In the genomic region with DNA sequence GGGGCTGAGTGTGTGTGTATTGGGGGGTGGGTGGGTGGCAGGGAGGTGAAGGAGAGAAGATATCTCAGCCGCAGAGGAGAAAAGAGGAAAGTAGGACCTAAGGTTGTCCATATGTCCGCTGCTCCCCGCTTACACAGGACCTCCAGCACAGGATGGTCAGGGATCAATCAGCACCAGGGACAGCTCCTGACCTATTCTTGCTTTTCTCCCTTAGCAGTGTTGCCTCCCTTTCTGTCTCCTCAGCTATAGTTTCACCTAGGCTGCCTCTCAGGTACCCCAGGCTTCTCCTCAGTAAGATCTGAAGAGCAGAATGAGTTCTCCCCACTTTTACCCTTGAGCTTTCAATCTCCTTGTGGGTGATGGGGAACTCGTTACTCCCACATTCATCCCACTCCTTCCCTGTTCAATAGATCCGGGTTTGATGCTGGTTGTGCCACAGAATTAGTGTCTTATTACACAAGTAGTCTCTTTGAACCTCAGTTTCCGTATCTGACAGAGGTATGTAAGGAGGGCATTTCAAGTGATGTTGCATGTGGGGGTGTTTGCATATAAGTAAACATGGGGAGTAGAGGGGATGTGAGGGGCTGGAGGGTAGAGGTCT, we compare ENCODE assay signal across 12 cellular contexts. TPM values are rescaled to one million over a fixed set of nuclear protein-coding genes. Genes with fewer than 3 reads are reported as not detected.
DNase-seq lines count a peak whose midpoint lies in the region; ATAC-seq and TF ChIP-seq lines count a peak whose summit lies in the region.
"Had no signal": no experiment of that assay in that cellular context is flagged by ENCODE, and none has a peak within 500 bp of the region (broad histone marks: within the 10 kb centered on the region; RNA-seq: fewer than 3 reads in every experiment).

No MANE protein-coding gene starts in this region.

- no peak overlapping the region for H3K4me3 Mint-ChIP-seq in activated CD8-positive, alpha-beta memory T cell treated with anti-CD3 and anti-CD28 coated beads, Interleukin-2, amount 10 ng/mL, durations not matched to agents 7 days and 5 days
- H3K4me3 Mint-ChIP-seq in progenitor cell of endocrine pancreas (ENCODE audit: low read depth) (no peak overlapping the region), chondrocyte (ENCODE audit: unreplicated experiment) (no peak overlapping the region)

- peak; percentile 60 for DNase-seq in activated CD8-positive, alpha-beta memory T cell treated with anti-CD3 and anti-CD28 coated beads, Interleukin-2, amount 10 ng/mL, durations not matched to agents 7 days and 5 days
- no peak for DNase-seq in activated CD8-positive, alpha-beta memory T cell treated with anti-CD3 and anti-CD28 coated beads for 24 hours
- peak; percentile 55 for DNase-seq in OCI-M1 (lab: John Stamatoyannopoulos, UW)
- peak; percentile 61 for DNase-seq in dermis blood vessel endothelial cell
- DNase-seq in progenitor cell of endocrine pancreas (ENCODE audit: low spot score, unreplicated experiment), result peak; percentile 44
- DNase-seq in chondrocyte (ENCODE audit: low spot score), result no peak
- no peak for DNase-seq in activated naive CD4-positive, alpha-beta T cell (lab: John Stamatoyannopoulos, UW)
- DNase-seq: activated B cell treated with CpG ODN at 0.5 μM for 24 hours; activated naive CD4-positive, alpha-beta T cell treated with Interleukin-2 at 50 U/mL for 16 hours; effector CD4-positive, alpha-beta T cell; NCI-H2029 treated with DMSO at 0.1 percent for 48 hours had no signal

- TF ChIP-seq CTCF in progenitor cell of endocrine pancreas (IDR thresholded peaks at IDR 0.05; ENCODE audit: unreplicated experiment) (no peak), chondrocyte (IDR thresholded peaks at IDR 0.05) (no peak)

- CTCF ChIA-PET in activated CD8-positive, alpha-beta memory T cell treated with anti-CD3 and anti-CD28 coated beads, Interleukin-2, amount 10 ng/mL, durations not matched to agents 7 days and 5 days (lab: Charles Lee), result interaction anchor here (5.4 kb wide), 1 partner anchor 22 kb away, joined by 30 read pairs; a partner anchor contains a TSS

- no peak overlapping the region for H3K27ac Mint-ChIP-seq in activated CD8-positive, alpha-beta memory T cell treated with anti-CD3 and anti-CD28 coated beads, Interleukin-2, amount 10 ng/mL, durations not matched to agents 7 days and 5 days
- no peak overlapping the region for H3K27ac Mint-ChIP-seq in progenitor cell of endocrine pancreas
- H3K27ac Mint-ChIP-seq in chondrocyte (ENCODE audit: unreplicated experiment), result no peak overlapping the region
- H3K27ac Mint-ChIP-seq: activated B cell treated with CpG ODN at 0.5 μM for 24 hours had no signal

- peaks cover 6% of the 10 kb centered on the region for H3K36me3 Mint-ChIP-seq in activated CD8-positive, alpha-beta memory T cell treated with anti-CD3 and anti-CD28 coated beads, Interleukin-2, amount 10 ng/mL, durations not matched to agents 7 days and 5 days
- H3K36me3 Mint-ChIP-seq in progenitor cell of endocrine pancreas (ENCODE audit: insufficient read depth) (peaks cover 3% of the 10 kb centered on the region), chondrocyte (ENCODE audit: low read depth) (peaks cover 9% of the 10 kb centered on the region)

- peaks cover 21% of the 10 kb centered on the region for H3K4me1 Mint-ChIP-seq in activated CD8-positive, alpha-beta memory T cell treated with anti-CD3 and anti-CD28 coated beads, Interleukin-2, amount 10 ng/mL, durations not matched to agents 7 days and 5 days
- H3K4me1 Mint-ChIP-seq in progenitor cell of endocrine pancreas (ENCODE audit: low read depth) (peaks cover 12% of the 10 kb centered on the region), chondrocyte (ENCODE audit: low read depth) (peaks cover 19% of the 10 kb centered on the region)

- H3K27me3 Mint-ChIP-seq in activated CD8-positive, alpha-beta memory T cell treated with anti-CD3 and anti-CD28 coated beads, Interleukin-2, amount 10 ng/mL, durations not matched to agents 7 days and 5 days, result no peaks in the 10 kb centered on the region
- no peaks in the 10 kb centered on the region for H3K27me3 Mint-ChIP-seq in progenitor cell of endocrine pancreas
- H3K27me3 Mint-ChIP-seq in chondrocyte (ENCODE audit: low read depth), result no peaks in the 10 kb centered on the region
- H3K27me3 Mint-ChIP-seq: activated B cell treated with CpG ODN at 0.5 μM for 24 hours had no signal

- no peak for ATAC-seq in activated CD8-positive, alpha-beta memory T cell treated with anti-CD3 and anti-CD28 coated beads, Interleukin-2, amount 10 ng/mL, durations not matched to agents 7 days and 5 days
- no peak for ATAC-seq in HG03521 (IDR thresholded peaks at IDR 0.05; ENCODE audit: unreplicated experiment)

- no peaks in the 10 kb centered on the region for H3K9me3 Mint-ChIP-seq in activated CD8-positive, alpha-beta memory T cell treated with anti-CD3 and anti-CD28 coated beads, Interleukin-2, amount 10 ng/mL, durations not matched to agents 7 days and 5 days (ENCODE audit: low read depth)
- no peaks in the 10 kb centered on the region for H3K9me3 Mint-ChIP-seq in progenitor cell of endocrine pancreas (ENCODE audit: low read depth)
- peaks cover 7% of the 10 kb centered on the region for H3K9me3 Mint-ChIP-seq in chondrocyte (ENCODE audit: low read depth)
- H3K9me3 Mint-ChIP-seq: activated B cell treated with CpG ODN at 0.5 μM for 24 hours had no signal

RNA-seq across cellular contexts. Expression of a gene that starts 1.4 kb away (rescaled TPM):
- 10 to 100 TPM; 28.1 to 39.8 TPM for total RNA-seq in activated CD8-positive, alpha-beta memory T cell treated with anti-CD3 and anti-CD28 coated beads, Interleukin-2, amount 10 ng/mL, durations not matched to agents 7 days and 5 days
- 24.2 and 24.3 TPM in 2 replicates for total RNA-seq in dermis blood vessel endothelial cell
- 24.9 and 25.4 TPM in 2 replicates for total RNA-seq in progenitor cell of endocrine pancreas
- 22.2 to 27.3 TPM (median 22.4 TPM) in 3 replicates for total RNA-seq in chondrocyte

RNA-seq across cellular contexts. Expression of a gene that starts 6.3 kb away (rescaled TPM):
- total RNA-seq in activated CD8-positive, alpha-beta memory T cell treated with anti-CD3 and anti-CD28 coated beads, Interleukin-2, amount 10 ng/mL, durations not matched to agents 7 days and 5 days, result 100 to 1,000 TPM; 108 to 139 TPM
- total RNA-seq in dermis blood vessel endothelial cell, result 64.6 and 99.2 TPM in 2 replicates
- 104 and 108 TPM in 2 replicates for total RNA-seq in progenitor cell of endocrine pancreas
- total RNA-seq in chondrocyte, result 112 to 123 TPM (median 122 TPM) in 3 replicates

RNA-seq across cellular contexts. Expression of a gene that starts 10.6 kb away (rescaled TPM):
- total RNA-seq in activated CD8-positive, alpha-beta memory T cell treated with anti-CD3 and anti-CD28 coated beads, Interleukin-2, amount 10 ng/mL, durations not matched to agents 7 days and 5 days, result 10 to 100 TPM; 20.1 to 25.5 TPM
- total RNA-seq in dermis blood vessel endothelial cell (50.2 and 64.4 TPM in 2 replicates), progenitor cell of endocrine pancreas (61.7 and 63.1 TPM in 2 replicates), chondrocyte (94.8 to 109 TPM (median 99.4 TPM) in 3 replicates)

RNA-seq across cellular contexts. Expression of a gene that starts 21.7 kb away (rescaled TPM):
- total RNA-seq in activated CD8-positive, alpha-beta memory T cell treated with anti-CD3 and anti-CD28 coated beads, Interleukin-2, amount 10 ng/mL, durations not matched to agents 7 days and 5 days, result 10 to 100 TPM; 25.3 to 29.4 TPM
- total RNA-seq in dermis blood vessel endothelial cell, result 14.8 and 17.3 TPM in 2 replicates
- 34.6 and 35.8 TPM in 2 replicates for total RNA-seq in progenitor cell of endocrine pancreas
- total RNA-seq in chondrocyte, result 33.4 to 39.2 TPM (median 38.8 TPM) in 3 replicates

RNA-seq across cellular contexts. Expression of a gene that starts 23.0 kb away (rescaled TPM):
- total RNA-seq in activated CD8-positive, alpha-beta memory T cell treated with anti-CD3 and anti-CD28 coated beads, Interleukin-2, amount 10 ng/mL, durations not matched to agents 7 days and 5 days, result 1 to 10 TPM; 1.3 to 1.5 TPM
- total RNA-seq in dermis blood vessel endothelial cell (1.7 and 2.2 TPM in 2 replicates), progenitor cell of endocrine pancreas (34.8 and 35.9 TPM in 2 replicates), chondrocyte (5.4 to 6.8 TPM (median 6.3 TPM) in 3 replicates)

Comparison
In these comparisons a context has a peak if more than half of its experiments do, and no peak if none do; other contexts are left out.
1. DNase-seq: peak in activated CD8-positive, alpha-beta memory T cell treated with anti-CD3 and anti-CD28 coated beads, Interleukin-2, amount 10 ng/mL, durations not matched to agents 7 days and 5 days (single experiment), OCI-M1 (single experiment), dermis blood vessel endothelial cell (single experiment) and progenitor cell of endocrine pancreas (single experiment); none in activated CD8-positive, alpha-beta memory T cell treated with anti-CD3 and anti-CD28 coated beads for 24 hours (single experiment), chondrocyte (single experiment) and activated naive CD4-positive, alpha-beta T cell (0 of 4).